ENCODE assay signal across 1 cellular context in the genomic region with DNA sequence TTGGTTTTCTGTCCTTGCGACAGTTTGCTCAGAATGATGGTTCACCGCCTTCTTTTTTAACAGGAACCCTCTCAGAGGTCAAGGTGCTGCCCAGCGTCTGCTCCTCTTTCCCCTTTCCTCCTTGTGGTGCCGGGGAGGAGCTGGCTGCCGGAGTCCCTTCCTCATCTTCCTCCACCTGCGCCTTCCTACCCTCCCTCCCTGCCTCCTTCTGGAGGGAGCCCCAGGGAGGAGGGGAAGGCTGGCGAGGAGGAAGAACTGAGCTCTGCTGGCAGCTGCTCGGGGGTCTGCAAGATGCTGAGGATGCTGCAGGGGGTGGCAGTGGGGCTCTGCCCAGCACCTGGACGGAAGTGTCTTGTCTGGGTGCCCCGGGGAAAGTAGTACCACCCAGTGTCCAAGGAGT.
TF ChIP-seq lines count a peak whose summit lies in the region.

No MANE protein-coding gene starts in this region.

TF ChIP-seq in GM23338, 12 proteins besides CTCF, POLR2A, EP300 and RAD21 (continued from another document):
- TF ChIP-seq EZH2 (IDR thresholded peaks at IDR 0.05; ENCODE audit: low read depth, unreplicated experiment), result no peak
- TF ChIP-seq POLR2AphosphoS5 (IDR thresholded peaks at IDR 0.05; ENCODE audit: low read depth), result no peak
- no peak for TF ChIP-seq REST (IDR thresholded peaks at IDR 0.05; ENCODE audit: unreplicated experiment)
- no peak for TF ChIP-seq NANOG (IDR thresholded peaks at IDR 0.05; ENCODE audit: borderline replicate concordance)
- TF ChIP-seq ZNF331 (CRISPR knock-in tag; IDR thresholded peaks at IDR 0.05; ENCODE audit: low read depth), result no peak
- no peak for TF ChIP-seq JUNB (IDR thresholded peaks at IDR 0.05; ENCODE audit: unreplicated experiment)
- no peak for TF ChIP-seq CREB1 (CRISPR knock-in tag; IDR thresholded peaks at IDR 0.05; ENCODE audit: low read depth)
- TF ChIP-seq, protein P1, sequence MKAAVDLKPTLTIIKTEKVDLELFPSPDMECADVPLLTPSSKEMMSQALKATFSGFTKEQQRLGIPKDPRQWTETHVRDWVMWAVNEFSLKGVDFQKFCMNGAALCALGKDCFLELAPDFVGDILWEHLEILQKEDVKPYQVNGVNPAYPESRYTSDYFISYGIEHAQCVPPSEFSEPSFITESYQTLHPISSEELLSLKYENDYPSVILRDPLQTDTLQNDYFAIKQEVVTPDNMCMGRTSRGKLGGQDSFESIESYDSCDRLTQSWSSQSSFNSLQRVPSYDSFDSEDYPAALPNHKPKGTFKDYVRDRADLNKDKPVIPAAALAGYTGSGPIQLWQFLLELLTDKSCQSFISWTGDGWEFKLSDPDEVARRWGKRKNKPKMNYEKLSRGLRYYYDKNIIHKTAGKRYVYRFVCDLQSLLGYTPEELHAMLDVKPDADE (IDR thresholded peaks at IDR 0.05), result no peak
TF ChIP-seq in GM23338: peak in this region for 0.
